Comparison of ENCODE assay signal across 9 cellular contexts in genomic region chr15:96234109-96234892, GRCh38.
A peak's percentile ranks its signal among the peaks of the same experiment; 100 is the strongest.
DNase-seq lines count a peak whose midpoint lies in the region; ATAC-seq and TF ChIP-seq lines count a peak whose summit lies in the region.
"Had no signal": no experiment of that assay in that cellular context is flagged by ENCODE, and none has a peak within 500 bp of the region (broad histone marks: within the 10 kb centered on the region; RNA-seq: fewer than 3 reads in every experiment).

No MANE protein-coding gene starts in this region.

- 0 out of 2 replicates have a peak overlapping the region, but pooled peaks have one; percentile 41 for H2AFZ ChIP-seq in SK-N-SH (ENCODE audit: low read depth)

- CTCF ChIA-PET in SK-N-SH (lab: Yijun Ruan, JAX), result interaction anchor here (1.1 kb wide), 1 partner anchor 22 kb away, joined by 3 read pairs; no protein-coding TSS in a partner anchor

- H3K36me3 ChIP-seq in SK-N-SH (replicated peaks in 1 of 2; ENCODE audit: control insufficient read depth in 1 of 2, insufficient read depth in 2 of 2, low read length in 1 of 2), result no peaks in the 10 kb centered on the region

- no peaks in the 10 kb centered on the region for H3K27me3 ChIP-seq in SK-N-SH (ENCODE audit: insufficient read depth)

- H3K27me3 Mint-ChIP-seq in nephron progenitor cell (ENCODE audit: low read depth, poor library complexity), result peaks cover 4% of the 10 kb centered on the region

- TF ChIP-seq CTCF in SK-N-SH (IDR thresholded peaks at IDR 0.05) (no peak), nephron progenitor cell (IDR thresholded peaks at IDR 0.05) (no peak)

- DNase-seq in SK-N-SH (peak; percentile 17), nephron progenitor cell (no peak), SW 1271 (lab: John Stamatoyannopoulos, UW) (no peak), GM19240 (ENCODE audit: insufficient read length, low spot score) (no peak), SKM-1 treated with dmso at 0.1 percent for 144 hours (lab: John Stamatoyannopoulos, UW; ENCODE audit: unreplicated experiment) (no peak)
- DNase-seq in activated T-cell treated with anti-CD3 and anti-CD28 coated beads, Interleukin-2, amount 50 U/mL, for 48 hours, result no peak
- DNase-seq: activated T-cell treated with anti-CD3 and anti-CD28 coated beads, Interleukin-2, amount 50 U/mL, for 4 hours had no signal

- H3K4me3 Mint-ChIP-seq in nephron progenitor cell, result no peak overlapping the region
- H3K4me3 Mint-ChIP-seq: activated T-cell treated with anti-CD3 and anti-CD28 coated beads, Interleukin-2, amount 50 U/mL, for 4 hours had no signal

- no peaks in the 10 kb centered on the region for H3K9me2 ChIP-seq in SK-N-SH

- no peaks in the 10 kb centered on the region for H4K20me1 ChIP-seq in SK-N-SH (ENCODE audit: insufficient read depth)

- no peaks in the 10 kb centered on the region for H3K79me2 ChIP-seq in SK-N-SH (ENCODE audit: insufficient read depth)

- H3K27ac ChIP-seq in SK-N-SH (ENCODE audit: low read depth in 2 of 2, low read length in 1 of 2), result no peak overlapping the region

- TF ChIP-seq EP300 in SK-N-SH (IDR thresholded peaks at IDR 0.05; ENCODE audit: borderline replicate concordance in 1 of 2, low read depth in 1 of 2, low read length in 1 of 2), result no peak

- H3K9me3 ChIP-seq in SK-N-SH, result no peaks in the 10 kb centered on the region

- no peaks in the 10 kb centered on the region; a peak in 1 of 4 replicates for H3K4me1 ChIP-seq in SK-N-SH (ENCODE audit: control insufficient read depth in 1 of 2, insufficient read depth in 2 of 2, low read depth in 1 of 2, low read length in 1 of 2)

- no peaks in the 10 kb centered on the region for H3K9me3 Mint-ChIP-seq in nephron progenitor cell

- WGBS in SK-N-SH (ENCODE audit: low lambda C conversion rate), result 12% methylated on average over 10 of the region's 12 CpGs

- peaks cover 11% of the 10 kb centered on the region for H3K4me1 Mint-ChIP-seq in nephron progenitor cell

- H3K4me2 ChIP-seq in SK-N-SH, result no peak overlapping the region

- no peak overlapping the region for H3K4me3 ChIP-seq in SK-N-SH (ENCODE audit: low read depth in 2 of 2, low read length in 1 of 2)

- TF ChIP-seq RAD21 in SK-N-SH (IDR thresholded peaks at IDR 0.05; ENCODE audit: low read length), result no peak

- H3K36me3 Mint-ChIP-seq in nephron progenitor cell (ENCODE audit: low read depth), result peaks cover 18% of the 10 kb centered on the region

- H3K9ac ChIP-seq in SK-N-SH, result no peak overlapping the region

- H3F3A ChIP-seq in SK-N-SH (replicated peaks; ENCODE audit: insufficient read depth), result no peaks in the 10 kb centered on the region

- POLR2A ChIA-PET in SK-N-SH (lab: Yijun Ruan, JAX), result no interaction called here

- ATAC-seq in GM18502 (IDR thresholded peaks at IDR 0.05; ENCODE audit: poor library complexity, unreplicated experiment), result peak; percentile 84
- peak; percentile 44 for ATAC-seq in HG02885 (IDR thresholded peaks at IDR 0.05; ENCODE audit: poor library complexity, unreplicated experiment)
- ATAC-seq: activated T-cell treated with anti-CD3 and anti-CD28 coated beads, Interleukin-2, amount 50 U/mL, for 4 hours had no signal

- H3K27ac Mint-ChIP-seq in nephron progenitor cell, result peak overlapping the region; percentile 73

TF ChIP-seq in SK-N-SH, 30 proteins besides CTCF, POLR2A, EP300 and RAD21:
- no peak for TF ChIP-seq EZH2phosphoT487 (IDR thresholded peaks at IDR 0.05; ENCODE audit: borderline replicate concordance, low read depth)
- peak; percentile 30; the same call in 1 of the 2 replicates for TF ChIP-seq TCF12 (IDR thresholded peaks at IDR 0.05)
- TF ChIP-seq, protein P1, sequence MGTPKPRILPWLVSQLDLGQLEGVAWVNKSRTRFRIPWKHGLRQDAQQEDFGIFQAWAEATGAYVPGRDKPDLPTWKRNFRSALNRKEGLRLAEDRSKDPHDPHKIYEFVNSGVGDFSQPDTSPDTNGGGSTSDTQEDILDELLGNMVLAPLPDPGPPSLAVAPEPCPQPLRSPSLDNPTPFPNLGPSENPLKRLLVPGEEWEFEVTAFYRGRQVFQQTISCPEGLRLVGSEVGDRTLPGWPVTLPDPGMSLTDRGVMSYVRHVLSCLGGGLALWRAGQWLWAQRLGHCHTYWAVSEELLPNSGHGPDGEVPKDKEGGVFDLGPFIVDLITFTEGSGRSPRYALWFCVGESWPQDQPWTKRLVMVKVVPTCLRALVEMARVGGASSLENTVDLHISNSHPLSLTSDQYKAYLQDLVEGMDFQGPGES (IDR thresholded peaks at IDR 0.05; ENCODE audit: low read depth, low read length), result no peak
- TF ChIP-seq MEF2A (IDR thresholded peaks at IDR 0.05; ENCODE audit: borderline replicate concordance, low read depth), result no peak
- no peak for TF ChIP-seq TAF1 (IDR thresholded peaks at IDR 0.05; ENCODE audit: borderline replicate concordance, low read depth, low read length)
- TF ChIP-seq RXRA (IDR thresholded peaks at IDR 0.05; ENCODE audit: borderline replicate concordance, low read depth), result no peak
- TF ChIP-seq PBX3 (IDR thresholded peaks at IDR 0.05), result no peak
- TF ChIP-seq, protein P2, sequence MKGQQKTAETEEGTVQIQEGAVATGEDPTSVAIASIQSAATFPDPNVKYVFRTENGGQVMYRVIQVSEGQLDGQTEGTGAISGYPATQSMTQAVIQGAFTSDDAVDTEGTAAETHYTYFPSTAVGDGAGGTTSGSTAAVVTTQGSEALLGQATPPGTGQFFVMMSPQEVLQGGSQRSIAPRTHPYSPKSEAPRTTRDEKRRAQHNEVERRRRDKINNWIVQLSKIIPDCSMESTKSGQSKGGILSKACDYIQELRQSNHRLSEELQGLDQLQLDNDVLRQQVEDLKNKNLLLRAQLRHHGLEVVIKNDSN (IDR thresholded peaks at IDR 0.05; ENCODE audit: borderline replicate concordance, low read depth), result no peak
- no peak for TF ChIP-seq RCOR1 (IDR thresholded peaks at IDR 0.05; ENCODE audit: low read length)
TF ChIP-seq in SK-N-SH: peak in this region for 1.
